16 cellular contexts compared by ENCODE assay signal in the genomic region with DNA sequence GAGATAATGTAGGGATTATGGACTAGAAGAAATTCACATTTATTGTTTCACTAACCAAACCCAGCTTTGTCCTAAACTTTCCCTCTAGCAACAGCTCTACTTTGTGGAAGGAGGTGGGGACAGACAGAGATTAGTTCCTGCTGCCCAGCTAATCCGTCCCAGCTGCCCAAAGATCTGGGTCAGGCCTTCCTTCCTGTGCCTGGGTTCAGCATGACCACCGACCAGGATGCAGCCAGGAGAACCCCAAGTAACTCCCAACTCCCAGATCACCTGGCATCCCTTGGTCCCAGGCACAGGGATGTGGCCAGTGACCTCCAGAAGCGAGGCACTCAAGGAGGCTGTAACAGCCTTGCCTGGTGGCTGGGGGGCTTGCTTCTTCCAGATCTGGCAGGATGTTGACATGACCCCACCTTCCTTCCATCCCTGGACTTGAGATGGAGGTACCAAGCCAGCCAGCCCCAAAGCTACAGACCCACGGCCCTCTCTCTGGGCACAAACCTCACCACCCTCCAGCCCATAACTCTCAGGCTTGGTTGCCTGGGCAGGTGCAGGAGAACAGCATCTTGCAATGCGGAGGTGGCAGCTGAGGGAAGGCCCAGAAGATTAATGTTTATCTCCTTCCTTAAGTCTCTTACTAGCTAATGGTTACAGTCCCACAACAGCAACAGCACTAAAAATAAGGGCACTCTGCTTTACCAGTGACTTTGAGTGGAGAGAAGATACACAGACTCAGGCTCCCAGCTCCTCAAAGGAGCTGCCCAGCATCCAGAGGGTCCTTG. TPM values are rescaled to one million over a fixed set of nuclear protein-coding genes. Genes with fewer than 3 reads are reported as not detected.
A peak's percentile ranks its signal among the peaks of the same experiment; 100 is the strongest.
DNase-seq lines count a peak whose midpoint lies in the region; ATAC-seq and TF ChIP-seq lines count a peak whose summit lies in the region.
"Had no signal": no experiment of that assay in that cellular context is flagged by ENCODE, and none has a peak within 500 bp of the region (broad histone marks: within the 10 kb centered on the region; RNA-seq: fewer than 3 reads in every experiment).

No MANE protein-coding gene starts in this region.

- H3K9me3 ChIP-seq in upper lobe of right lung, result no peaks in the 10 kb centered on the region
- H3K9me3 ChIP-seq: mucosa of descending colon had no signal

- no peaks in the 10 kb centered on the region for H3K27me3 ChIP-seq in upper lobe of right lung
- H3K27me3 ChIP-seq: hepatocyte had no signal

- H3K36me3 ChIP-seq in upper lobe of right lung, result peaks cover 31% of the 10 kb centered on the region

- peak overlapping the region; percentile 32 for H3K27ac Mint-ChIP-seq in activated T-cell treated with anti-CD3 and anti-CD28 coated beads, Interleukin-2, amount 50 U/mL, for 72 hours
- peak overlapping the region; percentile 34 for H3K27ac Mint-ChIP-seq in activated CD8-positive, alpha-beta T cell treated with anti-CD3 and anti-CD28 coated beads for 36 hours
- peak overlapping the region; percentile 8 for H3K27ac Mint-ChIP-seq in memory B cell

- no peak overlapping the region for H3K4me3 Mint-ChIP-seq in activated T-cell treated with anti-CD3 and anti-CD28 coated beads, Interleukin-2, amount 50 U/mL, for 72 hours
- H3K4me3 Mint-ChIP-seq in activated CD8-positive, alpha-beta T cell treated with anti-CD3 and anti-CD28 coated beads for 36 hours, result no peak overlapping the region
- H3K4me3 Mint-ChIP-seq in memory B cell, result no peak overlapping the region

- H3K9me3 Mint-ChIP-seq in activated T-cell treated with anti-CD3 and anti-CD28 coated beads, Interleukin-2, amount 50 U/mL, for 72 hours, result no peaks in the 10 kb centered on the region
- H3K9me3 Mint-ChIP-seq in activated CD8-positive, alpha-beta T cell treated with anti-CD3 and anti-CD28 coated beads for 36 hours, result no peaks in the 10 kb centered on the region
- H3K9me3 Mint-ChIP-seq in memory B cell, result no peaks in the 10 kb centered on the region

- H3K4me1 ChIP-seq in upper lobe of right lung, result peaks cover 28% of the 10 kb centered on the region

- no peak overlapping the region for H3K4me3 ChIP-seq in upper lobe of right lung
- H3K4me3 ChIP-seq: hepatocyte, mucosa of descending colon had no signal

- H3K27me3 Mint-ChIP-seq in activated T-cell treated with anti-CD3 and anti-CD28 coated beads, Interleukin-2, amount 50 U/mL, for 72 hours (ENCODE audit: low read depth), result no peaks in the 10 kb centered on the region
- H3K27me3 Mint-ChIP-seq in activated CD8-positive, alpha-beta T cell treated with anti-CD3 and anti-CD28 coated beads for 36 hours, result no peaks in the 10 kb centered on the region
- no peaks in the 10 kb centered on the region for H3K27me3 Mint-ChIP-seq in memory B cell

- peaks cover 7 to 8% of the 10 kb centered on the region in 2 donors for H3K36me3 Mint-ChIP-seq in activated T-cell treated with anti-CD3 and anti-CD28 coated beads, Interleukin-2, amount 50 U/mL, for 72 hours (ENCODE audit: insufficient read depth in 2 of 2)
- peaks cover 28% of the 10 kb centered on the region for H3K36me3 Mint-ChIP-seq in activated CD8-positive, alpha-beta T cell treated with anti-CD3 and anti-CD28 coated beads for 36 hours (ENCODE audit: low read depth)
- H3K36me3 Mint-ChIP-seq in memory B cell, result peaks cover 6% of the 10 kb centered on the region

- intact Hi-C loops in activated CD8-positive, alpha-beta T cell treated with anti-CD3 and anti-CD28 coated beads for 36 hours (cut with micrococcal nuclease), result no loop called here
- intact Hi-C loops in upper lobe of right lung (cut with DNase I), result no loop called here

- H3K4me1 Mint-ChIP-seq in activated T-cell treated with anti-CD3 and anti-CD28 coated beads, Interleukin-2, amount 50 U/mL, for 72 hours (ENCODE audit: low read depth), result peaks cover 60% of the 10 kb centered on the region
- H3K4me1 Mint-ChIP-seq in activated CD8-positive, alpha-beta T cell treated with anti-CD3 and anti-CD28 coated beads for 36 hours (ENCODE audit: low read depth), result peaks cover 80% of the 10 kb centered on the region
- peaks cover 39% of the 10 kb centered on the region for H3K4me1 Mint-ChIP-seq in memory B cell

- DNase-seq in activated T-cell treated with anti-CD3 and anti-CD28 coated beads, Interleukin-2, amount 50 U/mL, for 72 hours, result no peak
- no peak for DNase-seq in activated T-cell treated with anti-CD3 and anti-CD28 coated beads, Interleukin-2, amount 50 U/mL, for 1 hour
- no peak for DNase-seq in activated CD8-positive, alpha-beta T cell treated with anti-CD3 and anti-CD28 coated beads for 36 hours
- DNase-seq in memory B cell (ENCODE audit: low spot score in 2 of 2) (no peak), upper lobe of right lung (no peak), HuH-7 (ENCODE audit: low spot score) (no peak)
- DNase-seq: activated CD4-positive, CD25-positive, alpha-beta regulatory T cell; activated T-cell treated with anti-CD3 and anti-CD28 coated beads for 4 hours; amygdala; kidney glomerular epithelial cell; mucosa of descending colon; NCI-H187 treated with DMSO at 0.1 percent for 48 hours had no signal

- TF ChIP-seq CTCF in activated CD8-positive, alpha-beta T cell treated with anti-CD3 and anti-CD28 coated beads for 36 hours (IDR thresholded peaks at IDR 0.05), result no peak
- TF ChIP-seq CTCF in upper lobe of right lung (IDR thresholded peaks at IDR 0.05), result no peak

- CTCF ChIA-PET in activated CD8-positive, alpha-beta T cell treated with anti-CD3 and anti-CD28 coated beads for 36 hours (lab: Charles Lee), result interaction anchor here (1.0 to 7.4 kb wide), 9 partner anchors 11 to 94 kb away, joined by 3 to 67 read pairs (median 5); no protein-coding TSS in a partner anchor

- POLR2A ChIA-PET in activated CD8-positive, alpha-beta T cell treated with anti-CD3 and anti-CD28 coated beads for 36 hours (lab: Charles Lee), result interaction anchor here (2.5 to 5.3 kb wide), 2 partner anchors 12 to 13 kb away, joined by 7 to 32 read pairs; a partner anchor contains a TSS

- no peak for ATAC-seq in activated T-cell treated with anti-CD3 and anti-CD28 coated beads, Interleukin-2, amount 50 U/mL, for 72 hours (replicated peaks in 1 of 2)
- ATAC-seq in activated CD8-positive, alpha-beta T cell treated with anti-CD3 and anti-CD28 coated beads for 36 hours, result no peak
- ATAC-seq in memory B cell (ENCODE audit: low read depth) (no peak), upper lobe of right lung (no peak), GM21526 (IDR thresholded peaks at IDR 0.05; ENCODE audit: low FRiP score, unreplicated experiment) (no peak), HG03108 (IDR thresholded peaks at IDR 0.05; ENCODE audit: unreplicated experiment) (no peak)
- ATAC-seq: mucosa of descending colon, Panc1 had no signal

- H3K27ac ChIP-seq in upper lobe of right lung, result peak overlapping the region; percentile 8
- H3K27ac ChIP-seq: hepatocyte had no signal

RNA-seq across cellular contexts. Expression of a gene that starts 11.1 kb away (rescaled TPM):
- total RNA-seq in activated T-cell treated with anti-CD3 and anti-CD28 coated beads, Interleukin-2, amount 50 U/mL, for 72 hours, result 10 to 100 TPM; 25.0 to 30.3 TPM
- total RNA-seq in activated CD8-positive, alpha-beta T cell treated with anti-CD3 and anti-CD28 coated beads for 36 hours, result 10 to 100 TPM; 17.8 to 18.5 TPM
- total RNA-seq in upper lobe of right lung, result 36.2 TPM

RNA-seq across cellular contexts. Expression of a gene that starts 47.7 kb away (rescaled TPM):
- under 1 TPM; 0.43 to 0.44 TPM for total RNA-seq in activated T-cell treated with anti-CD3 and anti-CD28 coated beads, Interleukin-2, amount 50 U/mL, for 72 hours
- total RNA-seq in activated CD8-positive, alpha-beta T cell treated with anti-CD3 and anti-CD28 coated beads for 36 hours, result under 1 TPM; 0.41 to 0.47 TPM
- total RNA-seq in upper lobe of right lung, result 16.8 TPM

RNA-seq across cellular contexts. Expression of a gene that starts 51.8 kb away (rescaled TPM):
- 100 to 1,000 TPM; 120 to 127 TPM for total RNA-seq in activated T-cell treated with anti-CD3 and anti-CD28 coated beads, Interleukin-2, amount 50 U/mL, for 72 hours
- 10 to 100 TPM; 51.1 to 53.5 TPM for total RNA-seq in activated CD8-positive, alpha-beta T cell treated with anti-CD3 and anti-CD28 coated beads for 36 hours
- 35.0 TPM for total RNA-seq in upper lobe of right lung

Comparison
In these comparisons a context has a peak if more than half of its experiments do, and no peak if none do; other contexts are left out.
1. RNA of a gene that starts 47.7 kb away (total RNA-seq): 16.8 TPM in upper lobe of right lung (single experiment); 0.41 to 0.47 TPM in activated CD8-positive, alpha-beta T cell treated with anti-CD3 and anti-CD28 coated beads for 36 hours and 0.43 to 0.44 TPM in activated T-cell treated with anti-CD3 and anti-CD28 coated beads, Interleukin-2, amount 50 U/mL, for 72 hours; every median in the first group is over 10 times any median in the second.
2. Peak in every context shown above with its lines, with median percentiles within 50 percentile points of each other: H3K27ac Mint-ChIP-seq.